In the genomic region with DNA sequence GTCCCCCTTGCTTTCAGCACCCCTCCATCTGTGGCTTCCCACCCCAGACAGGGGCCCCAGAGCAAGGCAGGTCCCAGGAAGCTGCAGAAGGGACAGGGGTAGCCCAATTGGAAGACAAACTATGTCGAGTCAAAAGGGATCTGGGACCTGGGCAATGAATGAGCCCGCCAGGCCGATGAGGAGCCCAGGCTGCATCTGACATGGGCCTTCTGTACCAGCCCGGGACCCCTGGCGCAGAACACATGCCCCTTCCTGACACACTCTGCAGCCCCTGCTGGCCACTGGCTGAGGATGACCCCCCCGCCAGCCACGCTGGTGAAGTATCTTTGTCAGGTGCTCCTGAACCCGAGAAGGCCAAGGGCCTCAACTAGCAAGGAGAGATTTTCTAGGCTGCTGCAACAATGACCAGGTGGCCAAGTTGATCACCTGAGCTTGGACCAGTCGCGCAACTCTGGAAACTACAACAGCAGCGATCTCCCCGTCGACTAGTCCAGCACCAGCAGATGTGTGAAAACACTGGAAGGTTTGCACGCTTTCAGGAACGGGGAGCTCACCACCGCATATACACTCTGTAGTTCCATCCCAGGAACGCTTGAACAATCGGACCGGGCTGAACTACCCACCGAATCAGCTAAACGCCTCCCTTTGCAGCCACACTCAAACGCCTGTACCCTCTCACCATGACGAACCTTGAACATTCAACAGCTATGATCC, we compare ENCODE assay signal across 1 cellular context.
TF ChIP-seq lines count a peak whose summit lies in the region.

No MANE protein-coding gene starts in this region.

TF ChIP-seq in GM23338, 12 proteins besides CTCF, POLR2A, EP300 and RAD21 (continued from another document):
- TF ChIP-seq, protein P1, sequence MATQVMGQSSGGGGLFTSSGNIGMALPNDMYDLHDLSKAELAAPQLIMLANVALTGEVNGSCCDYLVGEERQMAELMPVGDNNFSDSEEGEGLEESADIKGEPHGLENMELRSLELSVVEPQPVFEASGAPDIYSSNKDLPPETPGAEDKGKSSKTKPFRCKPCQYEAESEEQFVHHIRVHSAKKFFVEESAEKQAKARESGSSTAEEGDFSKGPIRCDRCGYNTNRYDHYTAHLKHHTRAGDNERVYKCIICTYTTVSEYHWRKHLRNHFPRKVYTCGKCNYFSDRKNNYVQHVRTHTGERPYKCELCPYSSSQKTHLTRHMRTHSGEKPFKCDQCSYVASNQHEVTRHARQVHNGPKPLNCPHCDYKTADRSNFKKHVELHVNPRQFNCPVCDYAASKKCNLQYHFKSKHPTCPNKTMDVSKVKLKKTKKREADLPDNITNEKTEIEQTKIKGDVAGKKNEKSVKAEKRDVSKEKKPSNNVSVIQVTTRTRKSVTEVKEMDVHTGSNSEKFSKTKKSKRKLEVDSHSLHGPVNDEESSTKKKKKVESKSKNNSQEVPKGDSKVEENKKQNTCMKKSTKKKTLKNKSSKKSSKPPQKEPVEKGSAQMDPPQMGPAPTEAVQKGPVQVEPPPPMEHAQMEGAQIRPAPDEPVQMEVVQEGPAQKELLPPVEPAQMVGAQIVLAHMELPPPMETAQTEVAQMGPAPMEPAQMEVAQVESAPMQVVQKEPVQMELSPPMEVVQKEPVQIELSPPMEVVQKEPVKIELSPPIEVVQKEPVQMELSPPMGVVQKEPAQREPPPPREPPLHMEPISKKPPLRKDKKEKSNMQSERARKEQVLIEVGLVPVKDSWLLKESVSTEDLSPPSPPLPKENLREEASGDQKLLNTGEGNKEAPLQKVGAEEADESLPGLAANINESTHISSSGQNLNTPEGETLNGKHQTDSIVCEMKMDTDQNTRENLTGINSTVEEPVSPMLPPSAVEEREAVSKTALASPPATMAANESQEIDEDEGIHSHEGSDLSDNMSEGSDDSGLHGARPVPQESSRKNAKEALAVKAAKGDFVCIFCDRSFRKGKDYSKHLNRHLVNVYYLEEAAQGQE (IDR thresholded peaks at IDR 0.05; ENCODE audit: unreplicated experiment): no peak
- TF ChIP-seq, protein P2, sequence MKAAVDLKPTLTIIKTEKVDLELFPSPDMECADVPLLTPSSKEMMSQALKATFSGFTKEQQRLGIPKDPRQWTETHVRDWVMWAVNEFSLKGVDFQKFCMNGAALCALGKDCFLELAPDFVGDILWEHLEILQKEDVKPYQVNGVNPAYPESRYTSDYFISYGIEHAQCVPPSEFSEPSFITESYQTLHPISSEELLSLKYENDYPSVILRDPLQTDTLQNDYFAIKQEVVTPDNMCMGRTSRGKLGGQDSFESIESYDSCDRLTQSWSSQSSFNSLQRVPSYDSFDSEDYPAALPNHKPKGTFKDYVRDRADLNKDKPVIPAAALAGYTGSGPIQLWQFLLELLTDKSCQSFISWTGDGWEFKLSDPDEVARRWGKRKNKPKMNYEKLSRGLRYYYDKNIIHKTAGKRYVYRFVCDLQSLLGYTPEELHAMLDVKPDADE (IDR thresholded peaks at IDR 0.05): no peak
- TF ChIP-seq POLR2AphosphoS5 (IDR thresholded peaks at IDR 0.05; ENCODE audit: low read depth) (no peak), STAT1 (IDR thresholded peaks at IDR 0.05; ENCODE audit: unreplicated experiment) (no peak), NANOG (IDR thresholded peaks at IDR 0.05; ENCODE audit: borderline replicate concordance) (no peak)
